In genomic region chr10:34475222-34475621, GRCh38 we compare ENCODE assay signal across 1 cellular context.
TF ChIP-seq lines count a peak whose summit lies in the region.

No MANE protein-coding gene starts in this region.

TF ChIP-seq in IMR-90, 13 proteins besides CTCF, POLR2A, EP300 and RAD21:
- TF ChIP-seq BHLHE40 (IDR thresholded peaks at IDR 0.05; ENCODE audit: low read depth, low read length) (no peak), CEBPB (IDR thresholded peaks at IDR 0.05; ENCODE audit: low read depth, low read length) (no peak), SMC3 (IDR thresholded peaks at IDR 0.05; ENCODE audit: low read depth, low read length) (no peak), RCOR1 (IDR thresholded peaks at IDR 0.05; ENCODE audit: insufficient replicate concordance, low read length) (no peak), ELK1 (IDR thresholded peaks at IDR 0.05; ENCODE audit: borderline replicate concordance, low read depth, low read length) (no peak), FOS (IDR thresholded peaks at IDR 0.05; ENCODE audit: low read depth, low read length) (no peak)
TF ChIP-seq in IMR-90: peak in this region for 0.
